ENCODE assay signal across 34 cellular contexts in genomic region chr3:104977719-104978118, GRCh38.
"Had no signal": no experiment of that assay in that cellular context is flagged by ENCODE, and none has a peak within 500 bp of the region (broad histone marks: within the 10 kb centered on the region; RNA-seq: fewer than 3 reads in every experiment).

No MANE protein-coding gene starts in this region.

- H3K4me3 ChIP-seq: MG63 had no signal

- H3K36me3 ChIP-seq: MG63 had no signal

- DNase-seq: Karpas-422, Kasumi-1, MG63, MM.1S, MV-4-11, NCI-H1048, NCI-H1092, NCI-H1092 treated with DMSO at 0.1 percent for 48 hours, NCI-H1105, NCI-H1105 treated with DMSO at 0.1 percent for 48 hours, NCI-H1417, NCI-H1417 treated with DMSO at 0.1 percent for 48 hours, NCI-H1436, NCI-H1436 treated with DMSO at 0.1 percent for 48 hours, NCI-H146, NCI-H1694, NCI-H1694 treated with DMSO at 0.1 percent for 48 hours, NCI-H187, NCI-H187 treated with DMSO at 0.1 percent for 48 hours, NCI-H1930, NCI-H2029, NCI-H2029 treated with DMSO at 0.1 percent for 48 hours, NCI-H2081, NCI-H2081 treated with DMSO at 0.1 percent for 48 hours, NCI-H2107, NCI-H2171, NCI-H2171 treated with DMSO at 0.1 percent for 48 hours, NCI-H2227 treated with DMSO at 0.1 percent for 48 hours, NCI-H226, NCI-H345, NCI-H446, NCI-H446 treated with DMSO at 0.1 percent for 48 hours, NCI-H510A, NCI-H510A treated with DMSO at 0.1 percent for 48 hours had no signal

- H3K27me3 ChIP-seq: MG63 had no signal

- H3K9me3 ChIP-seq: MG63 had no signal
